25 cellular contexts compared by ENCODE assay signal in genomic region chr10:35746004-35746403, GRCh38.
"Had no signal": no experiment of that assay in that cellular context is flagged by ENCODE, and none has a peak within 500 bp of the region (broad histone marks: within the 10 kb centered on the region; RNA-seq: fewer than 3 reads in every experiment).

No MANE protein-coding gene starts in this region.

- DNase-seq: Kasumi-1, MV-4-11, NCI-H1048, NCI-H1105, NCI-H1417, NCI-H1436 treated with DMSO at 0.1 percent for 48 hours, NCI-H1694, NCI-H187 treated with DMSO at 0.1 percent for 48 hours, NCI-H2029 treated with DMSO at 0.1 percent for 48 hours, NCI-H2107, NCI-H226, NCI-H446, NCI-H510A, NCI-H524 treated with DMSO at 0.1 percent for 48 hours, NCI-H69, NCI-H774, Right ventricle myocardium superior, RPMI8226, SIG-M5 had no signal

- H3K9ac ChIP-seq: KMS-11 had no signal

- H3K9me3 Mint-ChIP-seq: IgD-negative memory B cell had no signal

- H3K27ac Mint-ChIP-seq: IgD-negative memory B cell had no signal

- ATAC-seq: K562 had no signal

- H3K27me3 ChIP-seq: SJSA1 had no signal

- H3K4me1 ChIP-seq: SJSA1 had no signal

- H3K4me3 Mint-ChIP-seq: IgD-negative memory B cell had no signal

- H3K4me3 ChIP-seq: K562, SJSA1, SK-N-MC had no signal

- H3K36me3 ChIP-seq: SJSA1 had no signal

- H3K4me2 ChIP-seq: KMS-11 had no signal

- H3K9me3 ChIP-seq: SJSA1 had no signal

- H3K4me1 Mint-ChIP-seq: IgD-negative memory B cell had no signal

- H3K27ac ChIP-seq: HL-60, KMS-11, SJSA1, SK-N-MC had no signal

- H3K27me3 Mint-ChIP-seq: IgD-negative memory B cell had no signal
